Comparison of ENCODE assay signal across 9 cellular contexts in the genomic region with DNA sequence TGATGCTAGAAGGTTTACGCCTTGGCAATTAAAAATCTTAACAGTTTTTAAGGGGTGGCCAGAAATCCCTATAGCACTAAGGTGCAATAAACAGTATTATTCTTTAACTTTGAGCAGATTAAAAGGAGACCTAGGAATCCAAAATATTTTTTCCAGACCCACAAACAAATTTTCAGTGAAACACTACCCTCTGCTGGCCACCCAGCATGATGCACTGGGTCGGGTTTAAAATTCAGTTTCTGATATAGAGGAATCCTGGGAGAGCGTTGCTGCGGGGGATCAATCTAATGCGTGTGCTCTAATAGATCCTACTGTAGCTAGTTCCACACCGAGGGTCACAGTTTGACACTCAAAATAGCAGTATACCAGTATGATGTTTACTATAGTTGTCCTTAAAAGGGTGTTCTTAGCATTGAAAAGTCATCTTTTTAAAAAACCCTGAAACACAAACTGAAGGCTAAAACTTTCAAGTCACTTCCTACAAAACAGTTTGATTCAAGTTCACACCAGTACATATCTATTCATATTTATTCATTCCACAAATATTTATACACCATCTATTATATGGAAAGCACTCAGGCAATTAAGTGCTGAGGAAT. TPM values are rescaled to one million over a fixed set of nuclear protein-coding genes. Genes with fewer than 3 reads are reported as not detected.
DNase-seq lines count a peak whose midpoint lies in the region; ATAC-seq and TF ChIP-seq lines count a peak whose summit lies in the region.
"Had no signal": no experiment of that assay in that cellular context is flagged by ENCODE, and none has a peak within 500 bp of the region (broad histone marks: within the 10 kb centered on the region; RNA-seq: fewer than 3 reads in every experiment).

No MANE protein-coding gene starts in this region.

- H3K4me3 ChIP-seq in fibroblast of mammary gland (ENCODE audit: control insufficient read depth, low read depth, low read length) = no peak overlapping the region

- H3K27ac Mint-ChIP-seq in activated CD4-positive, alpha-beta memory T cell treated with anti-CD3 and anti-CD28 coated beads, Interleukin-2, amount 10 ng/mL, durations not matched to agents 7 days and 5 days = no peak overlapping the region
- H3K27ac Mint-ChIP-seq in nephron progenitor cell = no peak overlapping the region
- H3K27ac Mint-ChIP-seq: activated naive CD8-positive, alpha-beta T cell had no signal

- DNase-seq in NCI-H2107 (lab: John Stamatoyannopoulos, UW) (peak; percentile 2), NCI-H2107 treated with DMSO at 0.1 percent for 48 hours (lab: John Stamatoyannopoulos, UW; ENCODE audit: unreplicated experiment) (no peak), NCI-H2227 treated with DMSO at 0.1 percent for 48 hours (lab: John Stamatoyannopoulos, UW) (peak; percentile 34), fibroblast of mammary gland (ENCODE audit: low read depth) (peak; percentile 55), nephron progenitor cell (peak; percentile 55)
- peak; percentile 45 for DNase-seq in activated CD4-positive, alpha-beta memory T cell treated with anti-CD3 and anti-CD28 coated beads, Interleukin-2, amount 10 ng/mL, durations not matched to agents 7 days and 5 days

- H3K36me3 Mint-ChIP-seq in activated CD4-positive, alpha-beta memory T cell treated with anti-CD3 and anti-CD28 coated beads, Interleukin-2, amount 10 ng/mL, durations not matched to agents 7 days and 5 days (ENCODE audit: low read depth) = peaks cover 6% of the 10 kb centered on the region
- peaks cover 32% of the 10 kb centered on the region for H3K36me3 Mint-ChIP-seq in nephron progenitor cell (ENCODE audit: low read depth)

- POLR2A ChIA-PET in activated CD4-positive, alpha-beta memory T cell treated with anti-CD3 and anti-CD28 coated beads, Interleukin-2, amount 10 ng/mL, durations not matched to agents 7 days and 5 days (lab: Charles Lee) = interaction anchor here (2.0 kb wide), 1 partner anchor 13 kb away, joined by 5 read pairs; the partner anchor contains the start of gene DOP1A

- TF ChIP-seq CTCF in fibroblast of mammary gland (conservative IDR thresholded peaks at IDR 0.05; ENCODE audit: control insufficient read depth, insufficient read depth, low read depth, low read length) (peak; percentile 77), nephron progenitor cell (IDR thresholded peaks at IDR 0.05) (peak; percentile 81)

- no peaks in the 10 kb centered on the region for H3K9me3 Mint-ChIP-seq in activated CD4-positive, alpha-beta memory T cell treated with anti-CD3 and anti-CD28 coated beads, Interleukin-2, amount 10 ng/mL, durations not matched to agents 7 days and 5 days
- H3K9me3 Mint-ChIP-seq in nephron progenitor cell = no peaks in the 10 kb centered on the region

- no peak overlapping the region for H3K4me3 Mint-ChIP-seq in activated CD4-positive, alpha-beta memory T cell treated with anti-CD3 and anti-CD28 coated beads, Interleukin-2, amount 10 ng/mL, durations not matched to agents 7 days and 5 days
- H3K4me3 Mint-ChIP-seq in nephron progenitor cell = no peak overlapping the region
- H3K4me3 Mint-ChIP-seq: activated naive CD8-positive, alpha-beta T cell had no signal

- ATAC-seq in HG02610 (IDR thresholded peaks at IDR 0.05; ENCODE audit: unreplicated experiment) (peak; percentile 60), HG03469 (IDR thresholded peaks at IDR 0.05; ENCODE audit: unreplicated experiment) (no peak)

- CTCF ChIA-PET in activated CD4-positive, alpha-beta memory T cell treated with anti-CD3 and anti-CD28 coated beads, Interleukin-2, amount 10 ng/mL, durations not matched to agents 7 days and 5 days (lab: Charles Lee) = interaction anchor here (0.6 to 8.1 kb wide), 6 partner anchors 11 to 804 kb away, joined by 3 to 80 read pairs (median 4); partner anchors contain the start of genes DOP1A and UBE3D

- H3K27me3 Mint-ChIP-seq in activated CD4-positive, alpha-beta memory T cell treated with anti-CD3 and anti-CD28 coated beads, Interleukin-2, amount 10 ng/mL, durations not matched to agents 7 days and 5 days = no peaks in the 10 kb centered on the region
- H3K27me3 Mint-ChIP-seq in nephron progenitor cell (ENCODE audit: low read depth, poor library complexity) = no peaks in the 10 kb centered on the region
- H3K27me3 Mint-ChIP-seq: activated naive CD8-positive, alpha-beta T cell had no signal

- no peaks in the 10 kb centered on the region for H3K4me1 Mint-ChIP-seq in activated CD4-positive, alpha-beta memory T cell treated with anti-CD3 and anti-CD28 coated beads, Interleukin-2, amount 10 ng/mL, durations not matched to agents 7 days and 5 days
- peaks cover 36% of the 10 kb centered on the region for H3K4me1 Mint-ChIP-seq in nephron progenitor cell

RNA-seq across cellular contexts. Expression of gene UBE3D, which starts 10.2 kb away (rescaled TPM):
- total RNA-seq in activated CD4-positive, alpha-beta memory T cell treated with anti-CD3 and anti-CD28 coated beads, Interleukin-2, amount 10 ng/mL, durations not matched to agents 7 days and 5 days = 1 to 10 TPM; 3.8 to 4.8 TPM

RNA-seq across cellular contexts. Expression of gene DOP1A, which starts 12.0 kb away (rescaled TPM):
- total RNA-seq in activated CD4-positive, alpha-beta memory T cell treated with anti-CD3 and anti-CD28 coated beads, Interleukin-2, amount 10 ng/mL, durations not matched to agents 7 days and 5 days = 10 to 100 TPM; 12.5 to 13.3 TPM
